Comparison of ENCODE assay signal across 19 cellular contexts in genomic region chr5:164934039-164934438, GRCh38.
DNase-seq lines count a peak whose midpoint lies in the region; ATAC-seq and TF ChIP-seq lines count a peak whose summit lies in the region.
"Had no signal": no experiment of that assay in that cellular context is flagged by ENCODE, and none has a peak within 500 bp of the region (broad histone marks: within the 10 kb centered on the region; RNA-seq: fewer than 3 reads in every experiment).

No MANE protein-coding gene starts in this region.

- TF ChIP-seq POLR2A in esophagus muscularis mucosa (IDR thresholded peaks at IDR 0.05; ENCODE audit: low read depth): no peak

- no peaks in the 10 kb centered on the region for H3F3A ChIP-seq in PC-9 (ENCODE audit: insufficient read depth, low read depth)

- no peaks in the 10 kb centered on the region for H3K4me1 Mint-ChIP-seq in stimulated activated naive CD8-positive, alpha-beta T cell treated with anti-CD3 and anti-CD28 coated beads, Interleukin-15, amount 100 ng/mL, for 72 hours
- H3K4me1 Mint-ChIP-seq: CD14-positive monocyte had no signal

- CTCF ChIA-PET in PC-9 (lab: Charles Lee): no interaction called here

- TF ChIP-seq CTCF in PC-9 (conservative IDR thresholded peaks at IDR 0.05) (no peak), esophagus muscularis mucosa (IDR thresholded peaks at IDR 0.05) (no peak)

- H2AFZ ChIP-seq in PC-9: no peak overlapping the region

- no peak overlapping the region for H3K27ac ChIP-seq in PC-9
- H3K27ac ChIP-seq in esophagus muscularis mucosa (replicated peaks in 1 of 4): no peak overlapping the region
- H3K27ac ChIP-seq: 22Rv1, SJCRH30 had no signal

- no peak overlapping the region for H3K4me3 ChIP-seq in Jurkat, Clone E6-1 (ENCODE audit: low read length)
- H3K4me3 ChIP-seq in PC-9 (no peak overlapping the region), esophagus muscularis mucosa (no peak overlapping the region)
- H3K4me3 ChIP-seq: MG63, SJCRH30 had no signal

- H3K4me1 ChIP-seq in PC-9 (replicated peaks; ENCODE audit: insufficient read depth) (no peaks in the 10 kb centered on the region), esophagus muscularis mucosa (no peaks in the 10 kb centered on the region)
- H3K4me1 ChIP-seq: SJCRH30 had no signal

- no peak for ATAC-seq in stimulated activated naive CD8-positive, alpha-beta T cell treated with anti-CD3 and anti-CD28 coated beads, Interleukin-15, amount 100 ng/mL, for 72 hours

- TF ChIP-seq EP300 in esophagus muscularis mucosa (IDR thresholded peaks at IDR 0.05): no peak

- H3K9me3 ChIP-seq in PC-9 (ENCODE audit: insufficient read depth, low read depth) (no peaks in the 10 kb centered on the region), esophagus muscularis mucosa (peaks cover 0 to 8% (median 0%) of the 10 kb centered on the region in 4 donors)
- H3K9me3 ChIP-seq: SJCRH30 had no signal

- H3K36me3 ChIP-seq in PC-9 (ENCODE audit: low read depth) (no peaks in the 10 kb centered on the region), esophagus muscularis mucosa (no peaks in the 10 kb centered on the region)
- H3K36me3 ChIP-seq: MG63, SJCRH30 had no signal

- H3K27me3 ChIP-seq in PC-9 (ENCODE audit: insufficient read depth, low read depth) (no peaks in the 10 kb centered on the region), esophagus muscularis mucosa (no peaks in the 10 kb centered on the region)
- H3K27me3 ChIP-seq: MG63 had no signal

- no peaks in the 10 kb centered on the region for H3K79me2 ChIP-seq in PC-9 (ENCODE audit: low read depth)

- no TSS peak for BruUV-seq in PC-9 (replicated peaks; lab: Mats Ljungman, UMichigan)

- H3K9me3 Mint-ChIP-seq in stimulated activated naive CD8-positive, alpha-beta T cell treated with anti-CD3 and anti-CD28 coated beads, Interleukin-15, amount 100 ng/mL, for 72 hours: peaks cover 23 to 35% of the 10 kb centered on the region in 2 donors

- intact Hi-C loops in PC-9 (cut with micrococcal nuclease; ENCODE audit: unreplicated experiment): no loop called here
- intact Hi-C loops in esophagus muscularis mucosa (cut with DNase I): no loop called here

- H3K4me3 Mint-ChIP-seq in stimulated activated naive CD8-positive, alpha-beta T cell treated with anti-CD3 and anti-CD28 coated beads, Interleukin-15, amount 100 ng/mL, for 72 hours: no peak overlapping the region
- H3K4me3 Mint-ChIP-seq: CD14-positive monocyte; T-helper 1 cell treated with Interleukin-12 subunit alpha and Interleukin-12 subunit beta and Interleukin-4 antibody, amounts not matched to agents 30 μg/mL and 1 μg/mL, for 36 hours had no signal

- no peaks in the 10 kb centered on the region for H4K20me1 ChIP-seq in PC-9 (ENCODE audit: insufficient read depth)

- no peak overlapping the region for H3K27ac Mint-ChIP-seq in stimulated activated naive CD8-positive, alpha-beta T cell treated with anti-CD3 and anti-CD28 coated beads, Interleukin-15, amount 100 ng/mL, for 72 hours
- H3K27ac Mint-ChIP-seq: CD14-positive monocyte; T-helper 1 cell treated with Interleukin-12 subunit alpha and Interleukin-12 subunit beta and Interleukin-4 antibody, amounts not matched to agents 30 μg/mL and 1 μg/mL, for 36 hours had no signal

- peak overlapping the region; percentile 31; the same call in 1 of the 2 replicates for H3K4me2 ChIP-seq in PC-9

- DNase-seq in DMS 273 (lab: John Stamatoyannopoulos, UW; ENCODE audit: unreplicated experiment) (peak; percentile 11), DMS 273 treated with DMSO at 0.1 percent for 48 hours (lab: John Stamatoyannopoulos, UW) (no peak), PC-9 (no peak), esophagus muscularis mucosa (ENCODE audit: extremely low spot score) (no peak), GDM1 (lab: John Stamatoyannopoulos, UW) (no peak), HUDEP-2 (lab: John Stamatoyannopoulos, UW; ENCODE audit: unreplicated experiment in 76 of 76) (no peak)
- DNase-seq in Jurkat, Clone E6-1 (ENCODE audit: low read depth, low spot score): peak; percentile 17
- no peak for DNase-seq in stimulated activated naive CD8-positive, alpha-beta T cell treated with anti-CD3 and anti-CD28 coated beads, Interleukin-15, amount 100 ng/mL, for 72 hours
- DNase-seq: Karpas-422, MG63, NCI-H1105 treated with DMSO at 0.1 percent for 48 hours, NCI-H1694, NCI-H2081 treated with DMSO at 0.1 percent for 48 hours, NCI-H510A treated with DMSO at 0.1 percent for 48 hours, NCI-H82 had no signal

- no peaks in the 10 kb centered on the region for H3K9me2 ChIP-seq in PC-9 (ENCODE audit: insufficient read depth)

- POLR2A ChIA-PET in PC-9 (lab: Charles Lee; ENCODE audit: unreplicated experiment): no interaction called here

- WGBS in esophagus muscularis mucosa: 95% methylated on average over 7 of the region's 7 CpGs

- no peaks in the 10 kb centered on the region for H3K27me3 Mint-ChIP-seq in stimulated activated naive CD8-positive, alpha-beta T cell treated with anti-CD3 and anti-CD28 coated beads, Interleukin-15, amount 100 ng/mL, for 72 hours

Comparison
In these comparisons a context has a peak if more than half of its experiments do, and no peak if none do; other contexts are left out.
1. DNase-seq: peak in DMS 273 (single experiment) and Jurkat, Clone E6-1 (single experiment); none in DMS 273 treated with DMSO at 0.1 percent for 48 hours (single experiment), PC-9 (0 of 2), esophagus muscularis mucosa (single experiment), GDM1 (single experiment), HUDEP-2 (0 of 76) and stimulated activated naive CD8-positive, alpha-beta T cell treated with anti-CD3 and anti-CD28 coated beads, Interleukin-15, amount 100 ng/mL, for 72 hours (0 of 2).